Comparison of ENCODE assay signal across 27 cellular contexts in genomic region chr2:26674002-26674751, GRCh38. TPM values are rescaled to one million over a fixed set of nuclear protein-coding genes. Genes with fewer than 3 reads are reported as not detected.
DNase-seq lines count a peak whose midpoint lies in the region; ATAC-seq and TF ChIP-seq lines count a peak whose summit lies in the region.
"Had no signal": no experiment of that assay in that cellular context is flagged by ENCODE, and none has a peak within 500 bp of the region (broad histone marks: within the 10 kb centered on the region; RNA-seq: fewer than 3 reads in every experiment).

No MANE protein-coding gene starts in this region.

- peaks cover 2% of the 10 kb centered on the region for H3K36me3 Mint-ChIP-seq in chondrocyte (ENCODE audit: low read depth)
- H3K36me3 Mint-ChIP-seq: CD8-positive, alpha-beta T cell had no signal

- H3K27me3 ChIP-seq in WERI-Rb-1 (ENCODE audit: insufficient read depth, low read depth, severe bottlenecking) (no peaks in the 10 kb centered on the region), neuronal stem cell (ENCODE audit: control insufficient read depth in 3 of 3, insufficient read depth in 3 of 3, low read depth in 1 of 3, low read length in 3 of 3) (peaks cover 0 to 67% (median 0%) of the 10 kb centered on the region in 3 experiments), upper lobe of right lung (no peaks in the 10 kb centered on the region)

- H4K91ac ChIP-seq in neuronal stem cell (ENCODE audit: low read depth, low read length, poor library complexity): peak overlapping the region; percentile 70

- H2AK5ac ChIP-seq in neuronal stem cell (ENCODE audit: low read depth, low read length): no peak overlapping the region

- no peaks in the 10 kb centered on the region for H3K79me1 ChIP-seq in neuronal stem cell (ENCODE audit: low read depth, low read length)

- DNase-seq in WERI-Rb-1 (peak; percentile 4), chondrocyte (ENCODE audit: low spot score) (peak; percentile 57), neuronal stem cell (ENCODE audit: low spot score) (no peak), upper lobe of right lung (peak; percentile 39), NCI-H1436 treated with DMSO at 0.1 percent for 48 hours (lab: John Stamatoyannopoulos, UW) (no peak)
- no peak for DNase-seq in activated CD8-positive, alpha-beta memory T cell treated with anti-CD3 and anti-CD28 coated beads, Interleukin-2, amount 50 U/mL, for 48 hours
- DNase-seq: Caco-2; CD8-positive, alpha-beta T cell; DMS79; GF-D8; GOT3; HCEC 1CT; NCI-H1092; NCI-H1417 treated with DMSO at 0.1 percent for 48 hours; NCI-H187; NCI-H2081 treated with DMSO at 0.1 percent for 48 hours; NCI-H2171; NCI-H345; NCI-H524; NCI-H774; SJCRH30 had no signal

- no peak overlapping the region for H2AFZ ChIP-seq in neuronal stem cell (ENCODE audit: low read length)

- no peak overlapping the region for H3K4me3 ChIP-seq in WERI-Rb-1 (ENCODE audit: low read depth, low read length)
- no peak overlapping the region for H3K4me3 ChIP-seq in neuronal stem cell (ENCODE audit: low read length in 2 of 2)
- H3K4me3 ChIP-seq in upper lobe of right lung: no peak overlapping the region
- H3K4me3 ChIP-seq: SJCRH30 had no signal

- peaks cover 6% of the 10 kb centered on the region for H3K4me1 Mint-ChIP-seq in chondrocyte (ENCODE audit: low read depth)

- H3K14ac ChIP-seq in neuronal stem cell (ENCODE audit: low read length): no peak overlapping the region

- no peak overlapping the region for H3K4me3 Mint-ChIP-seq in chondrocyte (ENCODE audit: unreplicated experiment)
- H3K4me3 Mint-ChIP-seq: CD8-positive, alpha-beta T cell had no signal

- peaks cover 8% of the 10 kb centered on the region for H3K9me3 Mint-ChIP-seq in chondrocyte (ENCODE audit: low read depth)

- no peak overlapping the region for H2BK5ac ChIP-seq in neuronal stem cell (ENCODE audit: low read length)

- H3K4me2 ChIP-seq in neuronal stem cell (ENCODE audit: insufficient read depth, low read length, poor library complexity, severe bottlenecking): no peak overlapping the region

- no peak overlapping the region for H3K4ac ChIP-seq in neuronal stem cell (ENCODE audit: low read length)

- H3K27me3 Mint-ChIP-seq in chondrocyte (ENCODE audit: low read depth): peaks cover 49% of the 10 kb centered on the region

- no peak for TF ChIP-seq CTCF in WERI-Rb-1 (IDR thresholded peaks at IDR 0.05; ENCODE audit: low read depth, low read length)
- TF ChIP-seq CTCF in chondrocyte (IDR thresholded peaks at IDR 0.05): no peak
- no peak for TF ChIP-seq CTCF in upper lobe of right lung (IDR thresholded peaks at IDR 0.05)

- H2BK12ac ChIP-seq in neuronal stem cell (ENCODE audit: low read length): no peak overlapping the region

- intact Hi-C loops in upper lobe of right lung (cut with DNase I): no loop called here

- H3K18ac ChIP-seq in neuronal stem cell (ENCODE audit: low read length): peak overlapping the region; percentile 7

- H4K8ac ChIP-seq in neuronal stem cell (ENCODE audit: low read depth, low read length): no peak overlapping the region

- H3K36me3 ChIP-seq in WERI-Rb-1 (no peaks in the 10 kb centered on the region), neuronal stem cell (replicated peaks in 1 of 2; ENCODE audit: control insufficient read depth in 2 of 2, insufficient read depth in 2 of 2, low read length in 2 of 2) (no peaks in the 10 kb centered on the region), upper lobe of right lung (no peaks in the 10 kb centered on the region)
- H3K36me3 ChIP-seq: SJCRH30 had no signal

- whole genome bisulfite sequencing in neuronal stem cell (ENCODE audit: extremely low coverage in 2 of 2, insufficient read length in 2 of 2, insufficient replicate concordance in 1 of 2), 2 donors: no CpG with 5 or more reads among the region's 14 CpGs

- H3K27ac Mint-ChIP-seq in chondrocyte (ENCODE audit: unreplicated experiment): no peak overlapping the region
- H3K27ac Mint-ChIP-seq: CD8-positive, alpha-beta T cell had no signal

- no peak overlapping the region for H3K9ac ChIP-seq in neuronal stem cell (ENCODE audit: low read depth, low read length, poor library complexity)

- H3K27ac ChIP-seq in WERI-Rb-1 (no peak overlapping the region), neuronal stem cell (replicated peaks; ENCODE audit: low read length) (no peak overlapping the region), upper lobe of right lung (no peak overlapping the region)
- H3K27ac ChIP-seq: C4-2B, SJCRH30 had no signal

- H3K23ac ChIP-seq in neuronal stem cell (ENCODE audit: low read depth, low read length, poor library complexity): no peak overlapping the region

- H3K9me3 ChIP-seq in WERI-Rb-1 (ENCODE audit: severe bottlenecking): peaks cover 13% of the 10 kb centered on the region
- H3K9me3 ChIP-seq in neuronal stem cell (replicated peaks in 1 of 2; ENCODE audit: control insufficient read depth in 2 of 2, insufficient read depth in 1 of 2, low read depth in 1 of 2, low read length in 2 of 2): peaks cover 3 to 6% of the 10 kb centered on the region in 2 donors
- H3K9me3 ChIP-seq in upper lobe of right lung: no peaks in the 10 kb centered on the region
- H3K9me3 ChIP-seq: Caco-2 had no signal

- no peak overlapping the region for H2BK120ac ChIP-seq in neuronal stem cell (ENCODE audit: low read depth, low read length)

- H2BK15ac ChIP-seq in neuronal stem cell (ENCODE audit: low read length): no peak overlapping the region

- ATAC-seq in upper lobe of right lung (no peak), HG03139 (IDR thresholded peaks at IDR 0.05; ENCODE audit: unreplicated experiment) (no peak)
- ATAC-seq: CD8-positive, alpha-beta T cell; Right ventricle myocardium inferior; SK-N-SH treated with all-trans-retinoic acid at 6 μM for 48 hours had no signal

- H3K4me1 ChIP-seq in neuronal stem cell (ENCODE audit: control insufficient read depth in 2 of 2, insufficient read depth in 1 of 2, low read depth in 1 of 2, low read length in 2 of 2): peaks cover 0 to 2% of the 10 kb centered on the region in 2 donors
- H3K4me1 ChIP-seq in upper lobe of right lung: no peaks in the 10 kb centered on the region
- H3K4me1 ChIP-seq: Caco-2, SJCRH30 had no signal

RNA-seq across cellular contexts. Expression of gene KCNK3, which starts 18.3 kb away (rescaled TPM):
- total RNA-seq in chondrocyte: 0.77 to 2.9 TPM (median 2.8 TPM) in 3 replicates
- 0.03 TPM for polyA plus RNA-seq in neuronal stem cell (2013, experiment 1 of 2)
- polyA plus RNA-seq in neuronal stem cell (2013, experiment 2 of 2): 0.01 TPM
- 25.4 TPM for total RNA-seq in upper lobe of right lung
- total RNA-seq: CD8-positive, alpha-beta T cell; HT-29 had no signal

RNA-seq across cellular contexts. Expression of gene CIB4, which starts 33.0 kb away (rescaled TPM):
- total RNA-seq in chondrocyte (not detected in 3 replicates), upper lobe of right lung (not detected)
- not detected for polyA plus RNA-seq in neuronal stem cell (2013, experiment 1 of 2)
- not detected for polyA plus RNA-seq in neuronal stem cell (2013, experiment 2 of 2)
- total RNA-seq: A673; Caco-2; CD8-positive, alpha-beta T cell; HT-29; Right ventricle myocardium inferior; SJCRH30 had no signal

Comparison
In these comparisons a context has a peak if more than half of its experiments do, and no peak if none do; other contexts are left out.
1. DNase-seq: peak in WERI-Rb-1 (single experiment), chondrocyte (single experiment) and upper lobe of right lung (single experiment); none in neuronal stem cell (single experiment), NCI-H1436 treated with DMSO at 0.1 percent for 48 hours (single experiment) and activated CD8-positive, alpha-beta memory T cell treated with anti-CD3 and anti-CD28 coated beads, Interleukin-2, amount 50 U/mL, for 48 hours (single experiment).